Comparison of ENCODE assay signal across 19 cellular contexts in genomic region chr4:121306932-121307331, GRCh38.
A peak's percentile ranks its signal among the peaks of the same experiment; 100 is the strongest.
DNase-seq lines count a peak whose midpoint lies in the region; ATAC-seq, FAIRE-seq and TF ChIP-seq lines count a peak whose summit lies in the region.
"Had no signal": no experiment of that assay in that cellular context is flagged by ENCODE, and none has a peak within 500 bp of the region (broad histone marks: within the 10 kb centered on the region; RNA-seq: fewer than 3 reads in every experiment).

No MANE protein-coding gene starts in this region.

- DNase-seq in GM18507 (ENCODE audit: extremely low spot score, insufficient read length, low read depth) (no peak), epithelial cell of esophagus (ENCODE audit: low read depth) (peak; percentile 5), KBM-7 (no peak), dermis blood vessel endothelial cell (no peak), kidney tubule cell (ENCODE audit: low spot score) (no peak)
- DNase-seq: activated naive CD4-positive, alpha-beta T cell treated with anti-CD3 and anti-CD28 coated beads, Interleukin-2, amount 10 ng/mL, durations not matched to agents 7 days and 5 days; activated T-cell treated with anti-CD3 and anti-CD28 coated beads, Interleukin-2, amount 50 U/mL, for 4 hours; GF-D8; HCEC 1CT; NCI-H1092 treated with DMSO at 0.1 percent for 48 hours; NCI-H2081 treated with DMSO at 0.1 percent for 48 hours; NCI-H510A treated with DMSO at 0.1 percent for 48 hours; stimulated activated CD4-positive, alpha-beta T cell treated with anti-CD3 and anti-CD28 coated beads, Interleukin-4, amount 100 ng/mL, for 4 hours; trophoblast cell had no signal

- H3K4me3 ChIP-seq in epithelial cell of esophagus (ENCODE audit: low read length): no peak overlapping the region
- H3K4me3 ChIP-seq: cardiac muscle cell, skin epidermis had no signal

- in situ Hi-C loops in KBM-7 (cut with MboI; ENCODE audit: low pct_unique_long_range_greater_than_20kb, low sequenced_read_pairs): no loop called here

- ATAC-seq in GM21360 (IDR thresholded peaks at IDR 0.05; ENCODE audit: unreplicated experiment) (peak; percentile 38), HG03378 (IDR thresholded peaks at IDR 0.05; ENCODE audit: unreplicated experiment) (peak; percentile 26), HG02852 (IDR thresholded peaks at IDR 0.05; ENCODE audit: unreplicated experiment) (no peak)

- FAIRE-seq in GM18507 (lab: Jason Lieb, UNC): peak; percentile 50

- TF ChIP-seq CTCF in epithelial cell of esophagus (IDR thresholded peaks at IDR 0.05; ENCODE audit: insufficient read depth, low read depth, low read length, missing control alignments): peak; percentile 5
